In genomic region chr12:127455347-127456265, GRCh38 we compare ENCODE assay signal across 12 cellular contexts.
DNase-seq lines count a peak whose midpoint lies in the region; TF ChIP-seq lines count a peak whose summit lies in the region.
"Had no signal": no experiment of that assay in that cellular context is flagged by ENCODE, and none has a peak within 500 bp of the region (broad histone marks: within the 10 kb centered on the region; RNA-seq: fewer than 3 reads in every experiment).

No MANE protein-coding gene starts in this region.

- TF ChIP-seq CTCF in AG09309 (IDR thresholded peaks at IDR 0.05; ENCODE audit: control insufficient read depth, insufficient read depth, low read depth, low read length, missing control alignments): peak; percentile 14
- no peak for TF ChIP-seq CTCF in GM13976 (IDR thresholded peaks at IDR 0.05; ENCODE audit: borderline replicate concordance, control extremely low read depth, extremely low read depth, insufficient read depth, missing control alignments)
- TF ChIP-seq CTCF in mesothelial cell of epicardium (IDR thresholded peaks at IDR 0.05; ENCODE audit: unreplicated experiment): no peak
- TF ChIP-seq CTCF in vagina (IDR thresholded peaks at IDR 0.05): no peak
- no peak for TF ChIP-seq CTCF in A673 (conservative IDR thresholded peaks at IDR 0.05; ENCODE audit: low read depth, low read length)

- H3K27ac Mint-ChIP-seq in mesothelial cell of epicardium: no peak overlapping the region

- peak overlapping the region; percentile 47 for H3K4me3 ChIP-seq in AG09309 (ENCODE audit: control insufficient read depth, low read depth, low read length)
- H3K4me3 ChIP-seq in SJCRH30: no peak overlapping the region
- H3K4me3 ChIP-seq in vagina: no peak overlapping the region
- no peak overlapping the region for H3K4me3 ChIP-seq in A673 (ENCODE audit: low read depth, low read length, poor library complexity, severe bottlenecking)

- no peaks in the 10 kb centered on the region for H3K4me1 ChIP-seq in SJCRH30
- H3K4me1 ChIP-seq in vagina: peaks cover 11% of the 10 kb centered on the region
- no peaks in the 10 kb centered on the region for H3K4me1 ChIP-seq in A673 (ENCODE audit: insufficient read depth, low read length, poor library complexity, severe bottlenecking)

- CTCF ChIA-PET in A673 (lab: Charles Lee): interaction anchor here (0.6 kb wide), 1 partner anchor 1786 kb away, joined by 5 read pairs; no protein-coding TSS in a partner anchor

- TF ChIP-seq POLR2A in vagina (IDR thresholded peaks at IDR 0.05): no peak

- H3K9me3 Mint-ChIP-seq in mesothelial cell of epicardium: no peaks in the 10 kb centered on the region

- no peaks in the 10 kb centered on the region for H3K36me3 ChIP-seq in SJCRH30
- no peaks in the 10 kb centered on the region for H3K36me3 ChIP-seq in vagina
- no peaks in the 10 kb centered on the region for H3K36me3 ChIP-seq in A673 (ENCODE audit: insufficient read depth, low read length, poor library complexity, severe bottlenecking)

- DNase-seq in AG09309 (ENCODE audit: low read depth) (no peak), GM13976 (ENCODE audit: low spot score) (peak; percentile 25), ecto neural progenitor cell (ENCODE audit: low spot score) (peak; percentile 74), mesothelial cell of epicardium (ENCODE audit: low spot score in 2 of 2, unreplicated experiment in 2 of 2) (no peak), SJCRH30 (no peak), vagina (ENCODE audit: extremely low spot score in 2 of 2) (no peak), A673 (ENCODE audit: low spot score) (no peak)
- no peak for DNase-seq in activated CD8-positive, alpha-beta memory T cell treated with anti-CD3 and anti-CD28 coated beads for 24 hours
- DNase-seq: activated CD8-positive, alpha-beta memory T cell treated with anti-CD3 and anti-CD28 coated beads, Interleukin-2, amount 50 U/mL, for 48 hours; Calu3; central memory CD4-positive, alpha-beta T cell; stimulated activated CD4-positive, alpha-beta T cell treated with anti-CD3 and anti-CD28 coated beads, Interleukin-2, amount 100 ng/mL, for 24 hours had no signal

- intact Hi-C loops in vagina (cut with DNase I) (no loop called here), A673 (cut with micrococcal nuclease; ENCODE audit: unreplicated experiment) (no loop called here)

- no peaks in the 10 kb centered on the region for H3K27me3 ChIP-seq in SJCRH30
- H3K27me3 ChIP-seq in vagina: peaks cover 11% of the 10 kb centered on the region
- H3K27me3 ChIP-seq in A673 (replicated peaks; ENCODE audit: insufficient read depth, low read depth, low read length, poor library complexity): peaks cover 29% of the 10 kb centered on the region

- H3K27ac ChIP-seq in SJCRH30 (no peak overlapping the region), vagina (no peak overlapping the region), A673 (ENCODE audit: low read depth, low read length, poor library complexity, severe bottlenecking) (no peak overlapping the region)

- in situ Hi-C loops in GM13976 (cut with MboI; ENCODE audit: low sequenced_read_pairs, unreplicated experiment): no loop called here

- peak overlapping the region; percentile 20 for H3K4me3 Mint-ChIP-seq in mesothelial cell of epicardium

- no TSS peak for BruUV-seq in A673 (replicated peaks; lab: Mats Ljungman, UMichigan)

- no peaks in the 10 kb centered on the region for H3K36me3 Mint-ChIP-seq in mesothelial cell of epicardium

- H3K9me3 ChIP-seq in SJCRH30 (replicated peaks): no peaks in the 10 kb centered on the region
- H3K9me3 ChIP-seq in vagina: no peaks in the 10 kb centered on the region
- H3K9me3 ChIP-seq in A673 (ENCODE audit: low read depth, low read length, poor library complexity, severe bottlenecking): no peaks in the 10 kb centered on the region

- peaks cover 2% of the 10 kb centered on the region for H3K4me1 Mint-ChIP-seq in mesothelial cell of epicardium

- POLR2A ChIA-PET in A673 (lab: Charles Lee; ENCODE audit: low non-redundant PET): interaction anchor here (0.8 kb wide), 1 partner anchor 10 kb away, joined by 4 read pairs; no protein-coding TSS in a partner anchor

- H3K27me3 Mint-ChIP-seq in mesothelial cell of epicardium (ENCODE audit: low read depth): peaks cover 93% of the 10 kb centered on the region

Comparison
In these comparisons a context has a peak if more than half of its experiments do, and no peak if none do; other contexts are left out.
1. DNase-seq: peak in GM13976 (single experiment) and ecto neural progenitor cell (single experiment); none in AG09309 (single experiment), mesothelial cell of epicardium (0 of 2), SJCRH30 (0 of 2), vagina (0 of 2), activated CD8-positive, alpha-beta memory T cell treated with anti-CD3 and anti-CD28 coated beads for 24 hours (single experiment) and A673 (single experiment).